ENCODE assay signal across 8 cellular contexts in the genomic region with DNA sequence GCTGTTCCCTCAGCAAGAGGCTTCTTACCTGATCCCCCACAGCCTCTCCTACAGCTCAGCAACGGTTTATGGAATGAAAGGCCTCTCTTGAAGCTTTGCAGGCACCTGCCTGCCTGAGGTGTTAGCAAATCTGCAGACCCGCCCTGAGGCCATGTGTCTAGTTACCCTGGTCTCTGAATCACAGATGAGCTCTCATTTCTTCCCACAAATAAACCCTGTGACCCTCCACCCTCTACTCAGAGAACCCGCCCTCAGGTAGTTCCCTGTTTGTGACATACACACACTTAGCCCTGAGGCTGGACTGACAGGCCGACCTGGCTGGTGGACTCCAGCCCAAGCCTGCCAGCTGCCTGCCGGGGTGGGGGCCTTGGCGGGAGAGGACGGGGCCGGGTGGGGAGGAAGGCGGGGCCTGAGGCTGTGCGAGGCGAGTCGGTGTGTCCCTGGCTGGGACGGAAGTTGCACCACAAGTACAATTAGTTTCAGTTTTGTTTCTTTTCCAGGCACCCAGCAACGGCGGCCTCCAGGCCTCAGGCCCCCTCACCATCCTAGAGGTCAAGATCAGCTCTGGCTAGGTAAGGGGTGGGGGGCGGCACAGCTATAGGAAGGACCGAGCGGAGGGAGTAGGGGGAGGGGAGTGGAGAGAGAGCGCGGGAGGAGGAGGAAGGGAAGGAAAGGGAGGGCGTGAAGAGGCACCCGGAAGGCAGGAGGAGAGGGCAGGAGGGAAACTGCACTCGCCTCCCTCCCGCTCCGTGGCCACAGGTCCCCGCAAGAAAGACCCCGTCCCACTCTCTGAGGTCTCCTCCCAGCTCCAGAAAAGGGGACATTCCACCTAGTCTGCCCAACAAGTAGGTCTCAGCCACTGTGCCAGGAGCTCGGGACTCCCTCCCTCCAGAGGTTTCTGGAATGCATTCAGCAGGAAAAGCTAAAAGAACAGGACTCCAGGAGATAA. TPM values are rescaled to one million over a fixed set of nuclear protein-coding genes. Genes with fewer than 3 reads are reported as not detected.
DNase-seq lines count a peak whose midpoint lies in the region; ATAC-seq and TF ChIP-seq lines count a peak whose summit lies in the region.

A gene with protein sequence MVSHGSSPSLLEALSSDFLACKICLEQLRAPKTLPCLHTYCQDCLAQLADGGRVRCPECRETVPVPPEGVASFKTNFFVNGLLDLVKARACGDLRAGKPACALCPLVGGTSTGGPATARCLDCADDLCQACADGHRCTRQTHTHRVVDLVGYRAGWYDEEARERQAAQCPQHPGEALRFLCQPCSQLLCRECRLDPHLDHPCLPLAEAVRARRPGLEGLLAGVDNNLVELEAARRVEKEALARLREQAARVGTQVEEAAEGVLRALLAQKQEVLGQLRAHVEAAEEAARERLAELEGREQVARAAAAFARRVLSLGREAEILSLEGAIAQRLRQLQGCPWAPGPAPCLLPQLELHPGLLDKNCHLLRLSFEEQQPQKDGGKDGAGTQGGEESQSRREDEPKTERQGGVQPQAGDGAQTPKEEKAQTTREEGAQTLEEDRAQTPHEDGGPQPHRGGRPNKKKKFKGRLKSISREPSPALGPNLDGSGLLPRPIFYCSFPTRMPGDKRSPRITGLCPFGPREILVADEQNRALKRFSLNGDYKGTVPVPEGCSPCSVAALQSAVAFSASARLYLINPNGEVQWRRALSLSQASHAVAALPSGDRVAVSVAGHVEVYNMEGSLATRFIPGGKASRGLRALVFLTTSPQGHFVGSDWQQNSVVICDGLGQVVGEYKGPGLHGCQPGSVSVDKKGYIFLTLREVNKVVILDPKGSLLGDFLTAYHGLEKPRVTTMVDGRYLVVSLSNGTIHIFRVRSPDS (plus strand): TSS at position 482 of the 949 bp plus-strand sequence. CDS start 1,832 bp downstream, outside the sequence.

- intact Hi-C loops in breast epithelium (cut with DNase I; ENCODE audit: low total_unique reads): no loop called here

- peak within 1 kb of the TSS; percentile 64 to 87 (median 76) for H3K4me3 ChIP-seq in breast epithelium
- no peak within 1 kb of the TSS for H3K4me3 ChIP-seq in WERI-Rb-1 (ENCODE audit: low read depth, low read length)

- no peaks in the 10 kb centered on the region for H3K27me3 ChIP-seq in breast epithelium
- peaks cover 95% of the 10 kb centered on the region for H3K27me3 ChIP-seq in WERI-Rb-1 (ENCODE audit: insufficient read depth, low read depth, severe bottlenecking)

- TF ChIP-seq POLR2A in breast epithelium (IDR thresholded peaks at IDR 0.05): peak; percentile 31

- ATAC-seq in GM18498 (IDR thresholded peaks at IDR 0.05; ENCODE audit: unreplicated experiment): peak; percentile 90
- ATAC-seq in HG02870 (IDR thresholded peaks at IDR 0.05; ENCODE audit: unreplicated experiment): peak; percentile 86

- no peak for TF ChIP-seq CTCF in VCaP (conservative IDR thresholded peaks at IDR 0.05)
- TF ChIP-seq CTCF in breast epithelium (IDR thresholded peaks at IDR 0.05): no peak
- no peak for TF ChIP-seq CTCF in WERI-Rb-1 (IDR thresholded peaks at IDR 0.05; ENCODE audit: low read depth, low read length)

- H3K27ac ChIP-seq in VCaP: peak within 1 kb of the TSS; percentile 97
- H3K27ac ChIP-seq in breast epithelium: peak within 1 kb of the TSS; percentile 97 to 98
- no peak within 1 kb of the TSS for H3K27ac ChIP-seq in WERI-Rb-1

- peaks cover 0 to 7% of the 10 kb centered on the region in 2 donors for H3K4me1 ChIP-seq in breast epithelium

- no peaks in the 10 kb centered on the region for H3K9me3 ChIP-seq in breast epithelium
- no peaks in the 10 kb centered on the region for H3K9me3 ChIP-seq in WERI-Rb-1 (ENCODE audit: severe bottlenecking)

- DNase-seq in NCI-H2081 (lab: John Stamatoyannopoulos, UW) (peak; percentile 52 to 67), breast epithelium (ENCODE audit: low spot score in 2 of 2) (peak; percentile 87 to 92), iPS-NIHi7 (ENCODE audit: extremely low spot score) (peak; percentile 87), WERI-Rb-1 (no peak)
- peak; percentile 52 to 74 for DNase-seq in stimulated activated CD4-positive, alpha-beta T cell treated with anti-CD3 and anti-CD28 coated beads, Interleukin-12 subunit alpha, Interleukin-12 subunit beta, amount 100 ng/mL, for 24 hours (ENCODE audit: low read depth in 2 of 2)

- H3K36me3 ChIP-seq in breast epithelium (no peaks in the 10 kb centered on the region), WERI-Rb-1 (no peaks in the 10 kb centered on the region)

RNA-seq across cellular contexts. Expression of the gene that starts here (rescaled TPM):
- total RNA-seq in breast epithelium: 10 to 100 TPM; 14.1 to 21.6 (median 19.9) TPM
